In genomic region chr20:3202965-3203314, GRCh38 we compare ENCODE assay signal across 8 cellular contexts. TPM values are rescaled to one million over a fixed set of nuclear protein-coding genes. Genes with fewer than 3 reads are reported as not detected.
A peak's percentile ranks its signal among the peaks of the same experiment; 100 is the strongest.
DNase-seq lines count a peak whose midpoint lies in the region; ATAC-seq and TF ChIP-seq lines count a peak whose summit lies in the region.

No MANE protein-coding gene starts in this region.

- peak overlapping the region; percentile 94 for H3K4me3 Mint-ChIP-seq in progenitor cell of endocrine pancreas (ENCODE audit: low read depth)

- CTCF ChIA-PET in RWPE1 (lab: Yijun Ruan, JAX): interaction anchor here (0.7 to 1.0 kb wide), 3 partner anchors 15 to 37 kb away, joined by 3 read pairs; no protein-coding TSS in a partner anchor

- peaks cover 17% of the 10 kb centered on the region for H3K36me3 Mint-ChIP-seq in progenitor cell of endocrine pancreas (ENCODE audit: insufficient read depth)

- TF ChIP-seq CTCF in GM06990 (IDR thresholded peaks at IDR 0.05; ENCODE audit: insufficient read depth, low read length, poor library complexity, severe bottlenecking) (no peak), RWPE1 (conservative IDR thresholded peaks at IDR 0.05; ENCODE audit: low read depth) (no peak), progenitor cell of endocrine pancreas (IDR thresholded peaks at IDR 0.05; ENCODE audit: unreplicated experiment) (no peak)

- H3K27ac Mint-ChIP-seq in progenitor cell of endocrine pancreas: no peak overlapping the region

- no peak for DNase-seq in GM06990 (ENCODE audit: extremely low read depth, insufficient read length)
- no peak for DNase-seq in RWPE1 (ENCODE audit: low spot score)
- no peak for DNase-seq in epithelial cell of prostate (ENCODE audit: low read depth, low spot score)
- no peak for DNase-seq in progenitor cell of endocrine pancreas (ENCODE audit: low spot score, unreplicated experiment)
- DNase-seq in AG20443 (ENCODE audit: low spot score): no peak
- DNase-seq in foreskin melanocyte: no peak
- no peak for DNase-seq in NCI-H524 (lab: John Stamatoyannopoulos, UW)

- no peak for ATAC-seq in HG02798 (IDR thresholded peaks at IDR 0.05; ENCODE audit: poor library complexity, unreplicated experiment)

- peaks cover 7% of the 10 kb centered on the region for H3K36me3 ChIP-seq in GM06990 (ENCODE audit: control insufficient read depth, insufficient read depth, low read length)

- H3K4me3 ChIP-seq in GM06990 (replicated peaks; ENCODE audit: low read depth, low read length): peak overlapping the region; percentile 95

- peaks cover 6% of the 10 kb centered on the region for H3K4me1 Mint-ChIP-seq in progenitor cell of endocrine pancreas (ENCODE audit: low read depth)

- H3K9me3 Mint-ChIP-seq in progenitor cell of endocrine pancreas (ENCODE audit: low read depth): no peaks in the 10 kb centered on the region

- peak overlapping the region; percentile 88 for H3K27ac ChIP-seq in RWPE1
- peak overlapping the region; percentile 80 for H3K27ac ChIP-seq in epithelial cell of prostate

- no peaks in the 10 kb centered on the region for H3K27me3 Mint-ChIP-seq in progenitor cell of endocrine pancreas

- no peaks in the 10 kb centered on the region for H3K27me3 ChIP-seq in GM06990 (replicated peaks; ENCODE audit: control insufficient read depth, insufficient read depth, low read length)

- POLR2A ChIA-PET in RWPE1 (lab: Yijun Ruan, JAX; ENCODE audit: low non-redundant PET): no interaction called here

RNA-seq across cellular contexts. Expression of gene DDRGK1, which starts 1.5 kb away (rescaled TPM):
- total RNA-seq in progenitor cell of endocrine pancreas: 73.0 and 78.0 TPM in 2 replicates

RNA-seq across cellular contexts. Expression of gene ITPA, which starts 6.4 kb away (rescaled TPM):
- 62.3 and 67.8 TPM in 2 replicates for total RNA-seq in progenitor cell of endocrine pancreas

RNA-seq across cellular contexts. Expression of gene LZTS3, which starts 29.6 kb away (rescaled TPM):
- 47.8 and 48.7 TPM in 2 replicates for total RNA-seq in progenitor cell of endocrine pancreas

RNA-seq across cellular contexts. Expression of gene SLC4A11, which starts 36.0 kb away (rescaled TPM):
- total RNA-seq in progenitor cell of endocrine pancreas: 1.9 and 2.0 TPM in 2 replicates

RNA-seq across cellular contexts. Expression of gene FASTKD5, which starts 43.3 kb away (rescaled TPM):
- 14.2 and 16.1 TPM in 2 replicates for total RNA-seq in progenitor cell of endocrine pancreas
